In genomic region chr4:123939621-123940020, GRCh38 we compare ENCODE assay signal across 16 cellular contexts.
DNase-seq lines count a peak whose midpoint lies in the region; ATAC-seq and TF ChIP-seq lines count a peak whose summit lies in the region.
"Had no signal": no experiment of that assay in that cellular context is flagged by ENCODE, and none has a peak within 500 bp of the region (broad histone marks: within the 10 kb centered on the region; RNA-seq: fewer than 3 reads in every experiment).

No MANE protein-coding gene starts in this region.

- no peak overlapping the region for H3K4me2 ChIP-seq in fibroblast of lung (ENCODE audit: extremely low read depth, insufficient read depth, low read length)
- no peak overlapping the region for H3K4me2 ChIP-seq in MM.1S (ENCODE audit: low read depth, low read length)

- H3F3A ChIP-seq in MM.1S (ENCODE audit: insufficient read depth, low read length) = no peaks in the 10 kb centered on the region

- H3K9me2 ChIP-seq in MM.1S (replicated peaks; ENCODE audit: insufficient read depth, low read length) = no peaks in the 10 kb centered on the region

- H3K4me1 ChIP-seq in fibroblast of lung (ENCODE audit: control insufficient read depth, extremely low read depth, insufficient read depth, low read length) = no peaks in the 10 kb centered on the region
- peaks cover 7% of the 10 kb centered on the region for H3K4me1 ChIP-seq in psoas muscle
- H3K4me1 ChIP-seq in MM.1S (ENCODE audit: low read length) = no peaks in the 10 kb centered on the region

- intact Hi-C loops in psoas muscle (cut with DNase I) = loop anchor here in 1 of 2 donors (10.0 kb wide), 1 partner anchor 265 kb away; no protein-coding TSS in a partner anchor

- H2AFZ ChIP-seq in fibroblast of lung (ENCODE audit: low read length) = no peak overlapping the region
- H2AFZ ChIP-seq in MM.1S (ENCODE audit: low read length) = no peak overlapping the region

- ATAC-seq in psoas muscle (peak in 3 of 4 donors; percentile 50 to 71 (median 51)), HG03460 (IDR thresholded peaks at IDR 0.05; ENCODE audit: unreplicated experiment) (no peak)
- ATAC-seq: natural killer cell; stimulated activated naive CD8-positive, alpha-beta T cell treated with anti-CD3 and anti-CD28 coated beads, Interleukin-15, amount 100 ng/mL, for 72 hours had no signal

- H3K36me3 ChIP-seq in fibroblast of lung (ENCODE audit: control insufficient read depth, insufficient read depth, low read length) = no peaks in the 10 kb centered on the region
- H3K36me3 ChIP-seq in psoas muscle (ENCODE audit: insufficient read depth in 1 of 2, low read depth in 1 of 2) = no peaks in the 10 kb centered on the region
- no peaks in the 10 kb centered on the region for H3K36me3 ChIP-seq in WERI-Rb-1
- no peaks in the 10 kb centered on the region for H3K36me3 ChIP-seq in MM.1S (replicated peaks; ENCODE audit: insufficient read depth, low read length)
- H3K36me3 ChIP-seq: HAP-1 had no signal

- H3K27me3 ChIP-seq in fibroblast of lung (ENCODE audit: control insufficient read depth, insufficient read depth, low read length) (no peaks in the 10 kb centered on the region), psoas muscle (ENCODE audit: insufficient read depth in 3 of 3, low read length in 2 of 3) (no peaks in the 10 kb centered on the region), WERI-Rb-1 (ENCODE audit: insufficient read depth, low read depth, severe bottlenecking) (no peaks in the 10 kb centered on the region), MM.1S (replicated peaks; ENCODE audit: insufficient read depth, low read length) (no peaks in the 10 kb centered on the region)

- H3K27ac ChIP-seq in fibroblast of lung (ENCODE audit: insufficient read depth, low read length) (no peak overlapping the region), psoas muscle (no peak overlapping the region), WERI-Rb-1 (no peak overlapping the region), MM.1S (ENCODE audit: low read length) (no peak overlapping the region)
- H3K27ac ChIP-seq: 22Rv1 had no signal

- H3K9me3 ChIP-seq in fibroblast of lung (ENCODE audit: control insufficient read depth, insufficient read depth, low read depth, low read length) (no peaks in the 10 kb centered on the region), psoas muscle (no peaks in the 10 kb centered on the region), WERI-Rb-1 (ENCODE audit: severe bottlenecking) (no peaks in the 10 kb centered on the region), MM.1S (replicated peaks; ENCODE audit: insufficient read depth, low read length) (no peaks in the 10 kb centered on the region)
- H3K9me3 ChIP-seq: HAP-1 had no signal

- DNase-seq in DMS 273 (lab: John Stamatoyannopoulos, UW; ENCODE audit: unreplicated experiment) = peak; percentile 13
- no peak for DNase-seq in DMS 273 treated with DMSO at 0.1 percent for 48 hours (lab: John Stamatoyannopoulos, UW)
- DNase-seq in RKO (ENCODE audit: low spot score) = peak; percentile 85
- DNase-seq in fibroblast of lung (ENCODE audit: low read depth in 2 of 2) = peak; percentile 85 to 91
- DNase-seq in psoas muscle = no peak
- no peak for DNase-seq in WERI-Rb-1
- no peak for DNase-seq in MM.1S
- DNase-seq: activated T-cell treated with anti-CD3 and anti-CD28 coated beads for 4 hours; natural killer cell; NCI-H1092 treated with DMSO at 0.1 percent for 48 hours; NK-92 treated with Interleukin-12 subunit alpha and Interleukin-12 subunit beta, amount 100 ng/mL, for 24 hours; stimulated activated CD4-positive, alpha-beta T cell treated with anti-CD3 and anti-CD28 coated beads, Interleukin-1b, Interleukin-23, amount 100 ng/mL, for 48 hours; stimulated activated naive CD8-positive, alpha-beta T cell treated with anti-CD3 and anti-CD28 coated beads, Interleukin-15, amount 100 ng/mL, for 72 hours had no signal

- WGBS in psoas muscle, 3 donors = 51 to 60% (median 53%) methylated on average over 1 of the region's 1 CpG

- no peak overlapping the region for H3K4me3 ChIP-seq in fibroblast of lung (replicated peaks in 1 of 4; ENCODE audit: control extremely low read depth in 1 of 4, insufficient read depth in 1 of 4, low read depth in 3 of 4, low read length in 4 of 4)
- no peak overlapping the region for H3K4me3 ChIP-seq in psoas muscle
- no peak overlapping the region for H3K4me3 ChIP-seq in WERI-Rb-1 (ENCODE audit: low read depth, low read length)
- no peak overlapping the region for H3K4me3 ChIP-seq in MM.1S (ENCODE audit: low read length)
- H3K4me3 ChIP-seq: HAP-1 had no signal

- H3K9ac ChIP-seq in fibroblast of lung (ENCODE audit: insufficient read depth, low read length) (no peak overlapping the region), MM.1S (ENCODE audit: low read length) (no peak overlapping the region)

- H3K79me2 ChIP-seq in fibroblast of lung (ENCODE audit: control insufficient read depth, insufficient read depth, low read length) (no peaks in the 10 kb centered on the region), MM.1S (ENCODE audit: low read length) (no peaks in the 10 kb centered on the region)

- TF ChIP-seq CTCF in fibroblast of lung (conservative IDR thresholded peaks at IDR 0.05 in 1 of 2, IDR thresholded peaks at IDR 0.05 in 1 of 2; ENCODE audit: low read depth in 1 of 2, low read length in 2 of 2) = no peak
- TF ChIP-seq CTCF in psoas muscle (IDR thresholded peaks at IDR 0.05) = no peak
- TF ChIP-seq CTCF in WERI-Rb-1 (IDR thresholded peaks at IDR 0.05; ENCODE audit: low read depth, low read length) = no peak
- TF ChIP-seq CTCF in MM.1S (IDR thresholded peaks at IDR 0.05; ENCODE audit: low read length) = no peak

- no peaks in the 10 kb centered on the region for H4K20me1 ChIP-seq in fibroblast of lung (ENCODE audit: control insufficient read depth, extremely low read depth, insufficient read depth, low read length)
- H4K20me1 ChIP-seq in MM.1S (ENCODE audit: insufficient read depth, low read length) = no peaks in the 10 kb centered on the region

Comparison
In these comparisons a context has a peak if more than half of its experiments do, and no peak if none do; other contexts are left out.
1. DNase-seq: peak in DMS 273 (single experiment), RKO (single experiment) and fibroblast of lung (2 of 2); none in DMS 273 treated with DMSO at 0.1 percent for 48 hours (single experiment), psoas muscle (0 of 2), WERI-Rb-1 (single experiment) and MM.1S (single experiment).